19 cellular contexts compared by ENCODE assay signal in genomic region chr22:29351042-29351441, GRCh38.
"Had no signal": no experiment of that assay in that cellular context is flagged by ENCODE, and none has a peak within 500 bp of the region (broad histone marks: within the 10 kb centered on the region; RNA-seq: fewer than 3 reads in every experiment).

No MANE protein-coding gene starts in this region.

- H3K4me3 Mint-ChIP-seq: dendritic cell treated with granulocyte-macrophage colony-stimulating factor and Interleukin-4, amounts not matched to agents 40 ng/mL and 50 ng/mL, for 4 days; effector memory CD8-positive, alpha-beta T cell; memory B cell; mesothelial cell of epicardium; nephron progenitor cell; stimulated activated effector memory CD8-positive, alpha-beta T cell treated with anti-CD3 and anti-CD28 coated beads, Interleukin-12 subunit alpha, Interleukin-12 subunit beta, amount 100 ng/mL, for 72 hours; stimulated activated naive CD8-positive, alpha-beta T cell treated with anti-CD3 and anti-CD28 coated beads, Interleukin-15, amount 100 ng/mL, for 72 hours had no signal

- H3K9me3 Mint-ChIP-seq: dendritic cell treated with granulocyte-macrophage colony-stimulating factor and Interleukin-4, amounts not matched to agents 40 ng/mL and 50 ng/mL, for 4 days; effector memory CD8-positive, alpha-beta T cell; memory B cell; mesothelial cell of epicardium; naive B cell; nephron progenitor cell; stimulated activated effector memory CD8-positive, alpha-beta T cell treated with anti-CD3 and anti-CD28 coated beads, Interleukin-12 subunit alpha, Interleukin-12 subunit beta, amount 100 ng/mL, for 72 hours; stimulated activated naive CD8-positive, alpha-beta T cell treated with anti-CD3 and anti-CD28 coated beads, Interleukin-15, amount 100 ng/mL, for 72 hours had no signal

- H3K9me3 ChIP-seq: esophagus muscularis mucosa, gastrocnemius medialis, testis, tibial nerve had no signal

- FAIRE-seq: kidney had no signal

- H3K4me1 ChIP-seq: testis, tibial nerve had no signal

- H3K4me3 ChIP-seq: cardiac muscle cell, esophagus muscularis mucosa, gastrocnemius medialis, testis, tibial nerve had no signal

- H3K27me3 ChIP-seq: cardiac muscle cell, esophagus muscularis mucosa, gastrocnemius medialis, testis, tibial nerve had no signal

- H3K27me3 Mint-ChIP-seq: dendritic cell treated with granulocyte-macrophage colony-stimulating factor and Interleukin-4, amounts not matched to agents 40 ng/mL and 50 ng/mL, for 4 days; effector memory CD8-positive, alpha-beta T cell; memory B cell; naive B cell; stimulated activated naive CD8-positive, alpha-beta T cell treated with anti-CD3 and anti-CD28 coated beads, Interleukin-15, amount 100 ng/mL, for 72 hours had no signal

- H3K4me1 Mint-ChIP-seq: mesothelial cell of epicardium; stimulated activated effector memory CD8-positive, alpha-beta T cell treated with anti-CD3 and anti-CD28 coated beads, Interleukin-12 subunit alpha, Interleukin-12 subunit beta, amount 100 ng/mL, for 72 hours; stimulated activated naive CD8-positive, alpha-beta T cell treated with anti-CD3 and anti-CD28 coated beads, Interleukin-15, amount 100 ng/mL, for 72 hours had no signal

- H3K27ac ChIP-seq: cardiac muscle cell, epithelial cell of prostate, esophagus muscularis mucosa, gastrocnemius medialis, testis had no signal

- DNase-seq: effector memory CD8-positive, alpha-beta T cell; gastrocnemius medialis; left cardiac atrium; naive B cell; nephron progenitor cell; stimulated activated CD4-positive, alpha-beta T cell treated with anti-CD3 and anti-CD28 coated beads, Interleukin-4, amount 100 ng/mL, for 1 hour; stimulated activated CD8-positive, alpha-beta memory T cell treated with anti-CD3 and anti-CD28 coated beads, Interleukin-4, amount 100 ng/mL, for 48 hours; stimulated activated naive CD8-positive, alpha-beta T cell treated with anti-CD3 and anti-CD28 coated beads, Interleukin-15, amount 100 ng/mL, for 72 hours; testis had no signal

- H3K27ac Mint-ChIP-seq: dendritic cell treated with granulocyte-macrophage colony-stimulating factor and Interleukin-4, amounts not matched to agents 40 ng/mL and 50 ng/mL, for 4 days; memory B cell; mesothelial cell of epicardium; stimulated activated effector memory CD8-positive, alpha-beta T cell treated with anti-CD3 and anti-CD28 coated beads, Interleukin-12 subunit alpha, Interleukin-12 subunit beta, amount 100 ng/mL, for 72 hours had no signal

- ATAC-seq: effector memory CD8-positive, alpha-beta T cell; gastrocnemius medialis; left cardiac atrium; right cardiac atrium; stimulated activated effector memory CD8-positive, alpha-beta T cell treated with anti-CD3 and anti-CD28 coated beads, Interleukin-12 subunit alpha, Interleukin-12 subunit beta, amount 100 ng/mL, for 72 hours; stimulated activated naive CD8-positive, alpha-beta T cell treated with anti-CD3 and anti-CD28 coated beads, Interleukin-15, amount 100 ng/mL, for 72 hours had no signal
